9 cellular contexts compared by ENCODE assay signal in the genomic region with DNA sequence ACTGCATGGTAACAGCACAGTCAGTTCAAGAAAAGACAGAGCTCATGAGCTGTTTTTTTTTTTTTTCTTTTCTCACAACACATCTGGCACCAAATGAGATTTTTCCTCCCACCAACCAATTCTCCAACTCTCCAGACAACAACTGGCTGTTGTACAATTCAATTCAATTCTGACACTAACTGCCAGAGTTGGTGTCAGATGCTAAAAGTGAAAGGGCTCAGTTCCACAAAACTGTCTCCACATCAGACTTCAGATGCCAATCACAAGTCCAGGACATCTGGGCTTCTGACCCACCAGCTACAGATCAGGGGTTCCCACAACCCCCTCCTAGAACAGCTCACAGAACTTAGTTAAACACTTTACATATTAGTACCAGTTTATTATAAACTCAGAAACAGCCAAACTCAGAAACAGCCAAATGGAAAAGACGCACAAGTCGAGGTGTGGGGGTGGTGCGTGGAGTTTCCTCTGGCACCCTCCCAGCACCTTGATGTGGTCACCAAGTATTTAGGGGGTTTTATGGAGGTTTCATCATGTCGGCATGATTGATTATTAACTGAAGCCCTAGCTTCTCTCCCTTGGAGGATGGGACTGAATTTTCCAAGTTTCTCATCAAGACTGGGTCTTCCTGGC. TPM values are rescaled to one million over a fixed set of nuclear protein-coding genes. Genes with fewer than 3 reads are reported as not detected.
DNase-seq lines count a peak whose midpoint lies in the region; ATAC-seq, FAIRE-seq and TF ChIP-seq lines count a peak whose summit lies in the region.
"Had no signal": no experiment of that assay in that cellular context is flagged by ENCODE, and none has a peak within 500 bp of the region (broad histone marks: within the 10 kb centered on the region; RNA-seq: fewer than 3 reads in every experiment).

No MANE protein-coding gene starts in this region.

- peaks cover 9% of the 10 kb centered on the region for H3K4me1 Mint-ChIP-seq in astrocyte (ENCODE audit: low read depth, unreplicated experiment)
- H3K4me1 Mint-ChIP-seq in glutamatergic neuron (ENCODE audit: low read depth, unreplicated experiment): peaks cover 2% of the 10 kb centered on the region

- H4K20me1 ChIP-seq in OCI-LY3 (ENCODE audit: insufficient read depth, low read length) (no peaks in the 10 kb centered on the region), astrocyte (ENCODE audit: insufficient read depth, low read length) (no peaks in the 10 kb centered on the region)

- H3K9me3 Mint-ChIP-seq in astrocyte (ENCODE audit: unreplicated experiment) (no peaks in the 10 kb centered on the region), glutamatergic neuron (ENCODE audit: unreplicated experiment) (peaks cover 2% of the 10 kb centered on the region)

- H3K4me3 Mint-ChIP-seq in astrocyte (ENCODE audit: unreplicated experiment) (no peak overlapping the region), glutamatergic neuron (ENCODE audit: unreplicated experiment) (no peak overlapping the region)

- H3K4me1 ChIP-seq in OCI-LY3 (ENCODE audit: low read length): peaks cover 23% of the 10 kb centered on the region
- H3K4me1 ChIP-seq in astrocyte (ENCODE audit: insufficient read depth, low read length): no peaks in the 10 kb centered on the region

- ATAC-seq in GM21528 (IDR thresholded peaks at IDR 0.05; ENCODE audit: low FRiP score, unreplicated experiment): peak; percentile 68

- no peaks in the 10 kb centered on the region for H3K36me3 Mint-ChIP-seq in astrocyte (ENCODE audit: low read depth, unreplicated experiment)
- no peaks in the 10 kb centered on the region for H3K36me3 Mint-ChIP-seq in glutamatergic neuron (ENCODE audit: unreplicated experiment)

- H3K27ac Mint-ChIP-seq in astrocyte (ENCODE audit: unreplicated experiment) (no peak overlapping the region), glutamatergic neuron (ENCODE audit: unreplicated experiment) (no peak overlapping the region)

- TF ChIP-seq CTCF in OCI-LY3 (IDR thresholded peaks at IDR 0.05; ENCODE audit: low read depth, low read length): no peak
- TF ChIP-seq CTCF in astrocyte (IDR thresholded peaks at IDR 0.05; ENCODE audit: insufficient read depth, low read depth, low read length): no peak
- no peak for TF ChIP-seq CTCF in glutamatergic neuron (IDR thresholded peaks at IDR 0.05; ENCODE audit: partially characterized antibody, unreplicated experiment)

- H3K27me3 ChIP-seq in OCI-LY3 (ENCODE audit: low read depth, low read length): no peaks in the 10 kb centered on the region
- H3K27me3 ChIP-seq in astrocyte (ENCODE audit: insufficient read depth, low read length): peaks cover 5% of the 10 kb centered on the region

- DNase-seq in astrocyte (ENCODE audit: low read depth) (peak; percentile 51), DMS153 (lab: John Stamatoyannopoulos, UW) (no peak), glutamatergic neuron (no peak), H4 (ENCODE audit: low spot score) (no peak), NCI-H345 treated with DMSO at 0.1 percent for 48 hours (lab: John Stamatoyannopoulos, UW; ENCODE audit: unreplicated experiment) (no peak)
- peak; percentile 78 for DNase-seq in stimulated activated naive CD4-positive, alpha-beta T cell treated with Interleukin-2 at 50 U/mL for 16 hours (lab: John Stamatoyannopoulos, UW)

- FAIRE-seq in astrocyte (lab: Jason Lieb, UNC): no peak
- FAIRE-seq: islet of Langerhans had no signal

- H3K27me3 Mint-ChIP-seq in astrocyte (ENCODE audit: low read depth, unreplicated experiment): peaks cover 14% of the 10 kb centered on the region
- H3K27me3 Mint-ChIP-seq in glutamatergic neuron (ENCODE audit: unreplicated experiment): peaks cover 3% of the 10 kb centered on the region

- H3K4me3 ChIP-seq in OCI-LY3 (ENCODE audit: low read length) (peak overlapping the region; percentile 61), astrocyte (ENCODE audit: insufficient read depth, low read depth, low read length) (no peak overlapping the region)

- H3K79me2 ChIP-seq in OCI-LY3 (ENCODE audit: low read length): no peaks in the 10 kb centered on the region
- no peaks in the 10 kb centered on the region for H3K79me2 ChIP-seq in astrocyte (ENCODE audit: insufficient read depth, low read length)

- H3K36me3 ChIP-seq in OCI-LY3 (replicated peaks; ENCODE audit: low read depth, low read length) (no peaks in the 10 kb centered on the region), astrocyte (ENCODE audit: insufficient read depth, low read length) (no peaks in the 10 kb centered on the region)

- H3K4me2 ChIP-seq in OCI-LY3 (ENCODE audit: low read length) (peak overlapping the region; percentile 80), astrocyte (ENCODE audit: low read length) (peak overlapping the region; percentile 31)

- H3K9me3 ChIP-seq in OCI-LY3 (ENCODE audit: insufficient read depth, low read length): no peaks in the 10 kb centered on the region
- no peaks in the 10 kb centered on the region for H3K9me3 ChIP-seq in astrocyte (ENCODE audit: insufficient read depth, low read depth, low read length)

- no peak overlapping the region for H2AFZ ChIP-seq in OCI-LY3 (ENCODE audit: low read depth, low read length)
- no peak overlapping the region for H2AFZ ChIP-seq in astrocyte (ENCODE audit: low read depth, low read length)

- H3K27ac ChIP-seq in OCI-LY3 (ENCODE audit: low read length): peak overlapping the region; percentile 78
- H3K27ac ChIP-seq in astrocyte (ENCODE audit: low read depth, low read length): no peak overlapping the region

- H3K9ac ChIP-seq in OCI-LY3 (ENCODE audit: low read length): peak overlapping the region; percentile 47; the same call in 1 of the 2 replicates
- H3K9ac ChIP-seq in astrocyte (ENCODE audit: low read length): no peak overlapping the region

RNA-seq across cellular contexts. Expression of gene LRRC8D, which starts 39.2 kb away (rescaled TPM):
- total RNA-seq in astrocyte (34.1 and 36.9 TPM in 2 replicates), glutamatergic neuron (ENCODE audit: unreplicated experiment) (54.9 TPM)
- 22.9 and 25.2 TPM in 2 replicates for total RNA-seq in H4 (2014; rRNA removed; shearing (Covaris generic))

Comparison
In these comparisons a context has a peak if more than half of its experiments do, and no peak if none do; other contexts are left out.
1. DNase-seq: peak in astrocyte (single experiment) and stimulated activated naive CD4-positive, alpha-beta T cell treated with Interleukin-2 at 50 U/mL for 16 hours (single experiment); none in DMS153 (single experiment), glutamatergic neuron (single experiment), H4 (single experiment) and NCI-H345 treated with DMSO at 0.1 percent for 48 hours (single experiment).